In genomic region chr20:34984756-34985261, GRCh38 we compare ENCODE assay signal across 24 cellular contexts. TPM values are rescaled to one million over a fixed set of nuclear protein-coding genes. Genes with fewer than 3 reads are reported as not detected.
A peak's percentile ranks its signal among the peaks of the same experiment; 100 is the strongest.
DNase-seq lines count a peak whose midpoint lies in the region; ATAC-seq and TF ChIP-seq lines count a peak whose summit lies in the region.
"Had no signal": no experiment of that assay in that cellular context is flagged by ENCODE, and none has a peak within 500 bp of the region (broad histone marks: within the 10 kb centered on the region; RNA-seq: fewer than 3 reads in every experiment).

No MANE protein-coding gene starts in this region.

- H3K27me3 ChIP-seq in NT2/D1 (ENCODE audit: insufficient read depth, insufficient read length) (peaks cover 41% of the 10 kb centered on the region), neuronal stem cell (ENCODE audit: control insufficient read depth in 3 of 3, insufficient read depth in 3 of 3, low read depth in 1 of 3, low read length in 3 of 3) (peaks cover 0 to 8% (median 7%) of the 10 kb centered on the region in 3 experiments)

- no peaks in the 10 kb centered on the region for H3K9me3 ChIP-seq in NT2/D1 (ENCODE audit: insufficient read depth, low read length)
- peaks cover 0 to 3% of the 10 kb centered on the region in 2 donors for H3K9me3 ChIP-seq in neuronal stem cell (replicated peaks in 1 of 2; ENCODE audit: control insufficient read depth in 2 of 2, insufficient read depth in 1 of 2, low read depth in 1 of 2, low read length in 2 of 2)

- WGBS in neuronal stem cell (ENCODE audit: extremely low coverage in 2 of 2, insufficient read length in 2 of 2, insufficient replicate concordance in 1 of 2), 2 donors: no CpG with 5 or more reads among the region's 18 CpGs

- H3K4me1 ChIP-seq in NT2/D1 (ENCODE audit: insufficient read depth, insufficient read length): peaks cover 30% of the 10 kb centered on the region
- H3K4me1 ChIP-seq in neuronal stem cell (ENCODE audit: control insufficient read depth in 2 of 2, insufficient read depth in 1 of 2, low read depth in 1 of 2, low read length in 2 of 2): peaks cover 0 to 14% of the 10 kb centered on the region in 2 donors

- H3K27ac Mint-ChIP-seq in Calu3 (ENCODE audit: unreplicated experiment): peak overlapping the region; percentile 32
- H3K27ac Mint-ChIP-seq in glutamatergic neuron (ENCODE audit: unreplicated experiment): no peak overlapping the region
- H3K27ac Mint-ChIP-seq: activated CD4-positive, alpha-beta T cell treated with anti-CD3 and anti-CD28 coated beads, Interleukin-2, amount 10 ng/mL, durations not matched to agents 24 days and 14 days had no signal

- peak overlapping the region; percentile 81 for H3K18ac ChIP-seq in neuronal stem cell (ENCODE audit: low read length)

- H3K4ac ChIP-seq in neuronal stem cell (ENCODE audit: low read length): no peak overlapping the region

- H2AFZ ChIP-seq in neuronal stem cell (ENCODE audit: low read length): no peak overlapping the region

- H3K9ac ChIP-seq in NT2/D1 (ENCODE audit: insufficient read length, low read depth) (peak overlapping the region; percentile 18), neuronal stem cell (ENCODE audit: low read depth, low read length, poor library complexity) (no peak overlapping the region)

- H3K36me3 ChIP-seq in NT2/D1 (ENCODE audit: insufficient read depth, insufficient read length, low read length) (peaks cover 8% of the 10 kb centered on the region), neuronal stem cell (replicated peaks in 1 of 2; ENCODE audit: control insufficient read depth in 2 of 2, insufficient read depth in 2 of 2, low read length in 2 of 2) (no peaks in the 10 kb centered on the region)

- CTCF ChIA-PET in Calu3 (lab: Charles Lee): interaction anchor here (0.6 to 1.3 kb wide), 5 partner anchors 16 to 912 kb away, joined by 3 to 7 read pairs (median 5); partner anchors contain the start of genes ACSS2, GSS and MYH7B

- no peak overlapping the region for H3K23ac ChIP-seq in neuronal stem cell (ENCODE audit: low read depth, low read length, poor library complexity)

- peak overlapping the region; percentile 45 for H2BK15ac ChIP-seq in neuronal stem cell (ENCODE audit: low read length)

- no peak overlapping the region for H3K4me3 ChIP-seq in NT2/D1 (ENCODE audit: insufficient read length, low read depth)
- H3K4me3 ChIP-seq in neuronal stem cell (ENCODE audit: low read length in 2 of 2): no peak overlapping the region

- peaks cover 18% of the 10 kb centered on the region for H3K4me1 Mint-ChIP-seq in Calu3 (ENCODE audit: low read depth, unreplicated experiment)
- H3K4me1 Mint-ChIP-seq in glutamatergic neuron (ENCODE audit: low read depth, unreplicated experiment): peaks cover 26% of the 10 kb centered on the region
- H3K4me1 Mint-ChIP-seq: activated CD4-positive, alpha-beta T cell treated with anti-CD3 and anti-CD28 coated beads, Interleukin-2, amount 10 ng/mL, durations not matched to agents 24 days and 14 days had no signal

- no peaks in the 10 kb centered on the region for H3K79me1 ChIP-seq in neuronal stem cell (ENCODE audit: low read depth, low read length)

- no peak overlapping the region for H4K91ac ChIP-seq in neuronal stem cell (ENCODE audit: low read depth, low read length, poor library complexity)

- peak overlapping the region; percentile 63 for H3K14ac ChIP-seq in neuronal stem cell (ENCODE audit: low read length)

- no peak overlapping the region for H4K8ac ChIP-seq in neuronal stem cell (ENCODE audit: low read depth, low read length)

- intact Hi-C loops in Calu3 (cut with micrococcal nuclease; ENCODE audit: unreplicated experiment): no loop called here

- no peak overlapping the region for H2BK120ac ChIP-seq in neuronal stem cell (ENCODE audit: low read depth, low read length)

- DNase-seq in Calu3: peak; percentile 62
- DNase-seq in NT2/D1 (ENCODE audit: low read depth, low spot score): no peak
- DNase-seq in glutamatergic neuron: no peak
- no peak for DNase-seq in neuronal stem cell (ENCODE audit: low spot score)
- DNase-seq in GF-D8 (lab: John Stamatoyannopoulos, UW): no peak
- DNase-seq: activated CD4-positive, alpha-beta T cell treated with anti-CD3 and anti-CD28 coated beads, Interleukin-2, amount 10 ng/mL, durations not matched to agents 24 days and 14 days; activated CD8-positive, alpha-beta memory T cell treated with anti-CD3 and anti-CD28 coated beads, Interleukin-2, amount 50 U/mL, for 48 hours; activated gamma-delta T cell; amniotic stem cell; DMS79 treated with DMSO at 0.1 percent for 48 hours; effector CD8-positive, alpha-beta T cell; Kasumi-1; mammary epithelial cell; NCI-H1436 treated with DMSO at 0.1 percent for 48 hours; stimulated activated naive CD4-positive, alpha-beta T cell; trophoblast cell had no signal

- H3K27ac ChIP-seq in neuronal stem cell (replicated peaks; ENCODE audit: low read length): no peak overlapping the region

- no peak overlapping the region for H3K4me2 ChIP-seq in neuronal stem cell (ENCODE audit: insufficient read depth, low read length, poor library complexity, severe bottlenecking)

- peak overlapping the region; percentile 30 for H2BK12ac ChIP-seq in neuronal stem cell (ENCODE audit: low read length)

- H2BK5ac ChIP-seq in neuronal stem cell (ENCODE audit: low read length): no peak overlapping the region

- H3K27me3 Mint-ChIP-seq in Calu3 (ENCODE audit: unreplicated experiment) (peaks cover 36% of the 10 kb centered on the region), glutamatergic neuron (ENCODE audit: unreplicated experiment) (peaks cover 9% of the 10 kb centered on the region)

- no TSS peak for BruUV-seq in Calu3 (replicated peaks; lab: Mats Ljungman, UMichigan)

- H3K9me3 Mint-ChIP-seq in Calu3 (ENCODE audit: low read depth, unreplicated experiment) (no peaks in the 10 kb centered on the region), glutamatergic neuron (ENCODE audit: unreplicated experiment) (peaks cover 5% of the 10 kb centered on the region)
- H3K9me3 Mint-ChIP-seq: activated CD4-positive, alpha-beta T cell treated with anti-CD3 and anti-CD28 coated beads, Interleukin-2, amount 10 ng/mL, durations not matched to agents 24 days and 14 days; central memory CD8-positive, alpha-beta T cell; naive thymus-derived CD8-positive, alpha-beta T cell had no signal

- TF ChIP-seq CTCF in Calu3 (IDR thresholded peaks at IDR 0.05; ENCODE audit: unreplicated experiment): no peak
- no peak for TF ChIP-seq CTCF in glutamatergic neuron (IDR thresholded peaks at IDR 0.05; ENCODE audit: partially characterized antibody, unreplicated experiment)

- H3K4me3 Mint-ChIP-seq in Calu3 (ENCODE audit: low read depth, unreplicated experiment) (no peak overlapping the region), glutamatergic neuron (ENCODE audit: unreplicated experiment) (peak overlapping the region; percentile 4)
- H3K4me3 Mint-ChIP-seq: activated CD4-positive, alpha-beta T cell treated with anti-CD3 and anti-CD28 coated beads, Interleukin-2, amount 10 ng/mL, durations not matched to agents 24 days and 14 days; central memory CD8-positive, alpha-beta T cell; naive thymus-derived CD8-positive, alpha-beta T cell had no signal

- ATAC-seq in GM19035 (IDR thresholded peaks at IDR 0.05; ENCODE audit: unreplicated experiment) (no peak), GM18519 (IDR thresholded peaks at IDR 0.05; ENCODE audit: low FRiP score, unreplicated experiment) (no peak), GM21515 (IDR thresholded peaks at IDR 0.05; ENCODE audit: unreplicated experiment) (no peak)
- ATAC-seq: HCT116; naive thymus-derived CD8-positive, alpha-beta T cell; Panc1 had no signal

- H2AK5ac ChIP-seq in neuronal stem cell (ENCODE audit: low read depth, low read length): peak overlapping the region; percentile 96

- H3K36me3 Mint-ChIP-seq in Calu3 (ENCODE audit: insufficient read depth, unreplicated experiment): peaks cover 39% of the 10 kb centered on the region
- H3K36me3 Mint-ChIP-seq in glutamatergic neuron (ENCODE audit: unreplicated experiment): no peaks in the 10 kb centered on the region
- H3K36me3 Mint-ChIP-seq: naive thymus-derived CD8-positive, alpha-beta T cell had no signal

RNA-seq across cellular contexts. Expression of gene MYH7B, which starts 29.1 kb away (rescaled TPM):
- total RNA-seq in Calu3 (2022): 0.52 and 0.73 TPM in 2 replicates
- 1.5 TPM for total RNA-seq in glutamatergic neuron (ENCODE audit: unreplicated experiment)
- 0.35 TPM for polyA plus RNA-seq in neuronal stem cell (2013, experiment 1 of 2)
- 0.42 TPM for polyA plus RNA-seq in neuronal stem cell (2013, experiment 2 of 2)
- total RNA-seq: HT1080 had no signal

RNA-seq across cellular contexts. Expression of gene GSS, which starts 29.2 kb away (rescaled TPM):
- 110 and 116 TPM in 2 replicates for total RNA-seq in Calu3 (2022)
- total RNA-seq in glutamatergic neuron (ENCODE audit: unreplicated experiment): 28.2 TPM
- polyA plus RNA-seq in neuronal stem cell (2013, experiment 1 of 2): 37.0 TPM
- polyA plus RNA-seq in neuronal stem cell (2013, experiment 2 of 2): 37.4 TPM
